Comparison of ENCODE assay signal across 2 cellular contexts in genomic region chr1:29150346-29150745, GRCh38. TPM values are rescaled to one million over a fixed set of nuclear protein-coding genes. Genes with fewer than 3 reads are reported as not detected.
"Had no signal": no experiment of that assay in that cellular context is flagged by ENCODE, and none has a peak within 500 bp of the region (broad histone marks: within the 10 kb centered on the region; RNA-seq: fewer than 3 reads in every experiment).

No MANE protein-coding gene starts in this region.

RNA-seq across cellular contexts. Expression of gene TMEM200B, which starts 26.6 kb away (rescaled TPM):
- total RNA-seq: naive thymus-derived CD4-positive, alpha-beta T cell; natural killer cell had no signal
